Comparison of ENCODE assay signal across 1 cellular context in genomic region chr1:17516303-17517214, GRCh38.
TF ChIP-seq lines count a peak whose summit lies in the region.

No MANE protein-coding gene starts in this region.

TF ChIP-seq in K562, 482 proteins besides CTCF, POLR2A, EP300 and RAD21:
- TF ChIP-seq RHOXF2B (CRISPR knock-in tag; conservative IDR thresholded peaks at IDR 0.05) (no peak), SPI1 (IDR thresholded peaks at IDR 0.05; ENCODE audit: borderline replicate concordance, low read depth, low read length) (peak; percentile 88), ZBTB2 (IDR thresholded peaks at IDR 0.05) (no peak)
